In genomic region chr5:78221964-78222451, GRCh38 we compare ENCODE assay signal across 8 cellular contexts.
DNase-seq lines count a peak whose midpoint lies in the region; ATAC-seq and TF ChIP-seq lines count a peak whose summit lies in the region.

No MANE protein-coding gene starts in this region.

- H3K36me3 ChIP-seq in HUES48 (ENCODE audit: control insufficient read depth, insufficient read depth, low read length) (peaks cover 14% of the 10 kb centered on the region), brain microvascular endothelial cell (replicated peaks) (no peaks in the 10 kb centered on the region), aorta (ENCODE audit: control insufficient read depth in 1 of 2, insufficient read depth in 2 of 2, low read length in 1 of 2) (peaks cover 3% of the 10 kb centered on the region in 2 donors)

- whole genome bisulfite sequencing in aorta, 2 donors, result 84 to 91% methylated on average over 2 of the region's 2 CpGs

- DNase-seq in brain microvascular endothelial cell (peak; percentile 3), amygdala (lab: John Stamatoyannopoulos, UW) (no peak), aorta (no peak), NCI-H510A (lab: John Stamatoyannopoulos, UW) (no peak)
- DNase-seq in activated T-cell treated with anti-CD3 and anti-CD28 coated beads, Interleukin-2, amount 50 U/mL, for 1 hour, result no peak

- in situ Hi-C loops in brain microvascular endothelial cell (cut with HindIII; ENCODE audit: low pct_ligation_motif_present, low sequenced_read_pairs), result no loop called here

- TF ChIP-seq CTCF in GM12873 (IDR thresholded peaks at IDR 0.05; ENCODE audit: insufficient read depth, low read depth, low read length, missing control alignments), result peak; percentile 64
- peak; percentile 32 for TF ChIP-seq CTCF in brain microvascular endothelial cell (IDR thresholded peaks at IDR 0.05; ENCODE audit: low read depth, low read length, missing control alignments)

- peaks cover 5% of the 10 kb centered on the region; the same call in 1 of the 2 replicates for H3K4me1 ChIP-seq in HUES48 (ENCODE audit: control insufficient read depth, insufficient read depth, low read length)
- H3K4me1 ChIP-seq in aorta (ENCODE audit: control insufficient read depth in 1 of 2, insufficient read depth in 2 of 2, low read length in 2 of 2), result peaks cover 0 to 2% of the 10 kb centered on the region in 2 donors

- peak overlapping the region; percentile 7 for H3K27ac ChIP-seq in HUES48 (ENCODE audit: low read depth, low read length)
- H3K27ac ChIP-seq in brain microvascular endothelial cell, result no peak overlapping the region
- no peak overlapping the region for H3K27ac ChIP-seq in aorta (ENCODE audit: low read depth in 1 of 2, low read length in 2 of 2)

- intact Hi-C loops in aorta (cut with DNase I), result no loop called here

- ATAC-seq in GM21619 (IDR thresholded peaks at IDR 0.05; ENCODE audit: unreplicated experiment) (peak; percentile 97), aorta (ENCODE audit: low FRiP score) (no peak)

- H3K27me3 ChIP-seq in HUES48 (ENCODE audit: control insufficient read depth, insufficient read depth, low read length), result no peaks in the 10 kb centered on the region
- H3K27me3 ChIP-seq in brain microvascular endothelial cell (replicated peaks), result no peaks in the 10 kb centered on the region
- H3K27me3 ChIP-seq in aorta (ENCODE audit: control insufficient read depth in 1 of 2, insufficient read depth in 2 of 2, low read length in 1 of 2), result no peaks in the 10 kb centered on the region

- H3K9me3 ChIP-seq in HUES48 (ENCODE audit: control insufficient read depth, insufficient read depth, low read length) (no peaks in the 10 kb centered on the region), aorta (ENCODE audit: control insufficient read depth, low read length) (peaks cover 1% of the 10 kb centered on the region)

- H3K9ac ChIP-seq in HUES48 (ENCODE audit: low read depth, low read length), result no peak overlapping the region

- no peak overlapping the region for H3K4me3 ChIP-seq in HUES48 (ENCODE audit: low read depth, low read length)
- no peak overlapping the region for H3K4me3 ChIP-seq in brain microvascular endothelial cell (ENCODE audit: low read depth, low read length)
- H3K4me3 ChIP-seq in aorta (ENCODE audit: low read length in 2 of 2), result no peak overlapping the region
